Comparison of ENCODE assay signal across 9 cellular contexts in the genomic region with DNA sequence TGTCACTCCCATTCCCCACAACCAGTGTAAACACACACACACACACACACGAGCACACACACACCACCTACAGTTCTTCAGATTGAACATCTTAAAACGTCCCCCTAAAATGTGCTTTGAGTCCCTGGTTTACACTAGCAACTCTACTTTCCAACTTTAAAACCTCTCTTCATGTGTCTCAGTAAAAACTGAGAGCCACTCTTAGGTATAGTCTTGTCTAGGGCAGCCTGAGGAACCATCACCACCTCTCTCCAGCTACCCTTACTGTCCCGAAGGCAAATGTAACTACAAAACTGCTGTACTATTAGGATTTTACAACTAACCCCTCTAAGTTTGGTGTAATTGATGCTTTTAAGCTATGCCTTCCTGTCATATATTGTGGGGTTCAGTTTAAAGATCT.
"Had no signal": no experiment of that assay in that cellular context is flagged by ENCODE, and none has a peak within 500 bp of the region (broad histone marks: within the 10 kb centered on the region; RNA-seq: fewer than 3 reads in every experiment).

No MANE protein-coding gene starts in this region.

- ATAC-seq: GM23338, HCT116 had no signal

- FAIRE-seq: H1, HTR-8/SVneo had no signal

- H3K4me2 ChIP-seq: GM23338 had no signal

- H2AFZ ChIP-seq: GM23338 had no signal

- DNase-seq: H7, HFFc6, IMR-90, KBM-7 had no signal

- H3K36me3 ChIP-seq: HAP-1 had no signal

- H3K4me1 ChIP-seq: HAP-1 had no signal

- H3K9me3 ChIP-seq: HAP-1 had no signal

- H3K4me3 ChIP-seq: GM23338, HAP-1 had no signal
